10 cellular contexts compared by ENCODE assay signal in genomic region chrX:49799828-49800227, GRCh38. TPM values are rescaled to one million over a fixed set of nuclear protein-coding genes. Genes with fewer than 3 reads are reported as not detected.
"Had no signal": no experiment of that assay in that cellular context is flagged by ENCODE, and none has a peak within 500 bp of the region (broad histone marks: within the 10 kb centered on the region; RNA-seq: fewer than 3 reads in every experiment).

No MANE protein-coding gene starts in this region.

- H3K4me3 ChIP-seq: GM23338, K562 had no signal

- H3K4me1 Mint-ChIP-seq: GM23338, H9 had no signal

- H3K9me3 Mint-ChIP-seq: GM23338 had no signal

- H3K4me2 ChIP-seq: GM23338 had no signal

- ATAC-seq: GM23338, K562 had no signal

- DNase-seq: H9, HCEC 1CT, IMR-90, KG1 had no signal

- H3K27ac Mint-ChIP-seq: GM23338, H9 had no signal

- FAIRE-seq: H1, H54, K562 had no signal

- H3K4me3 Mint-ChIP-seq: GM23338, H9 had no signal

- H3K27ac ChIP-seq: HL-60 had no signal

RNA-seq across cellular contexts. Expression of gene PAGE4, which starts 29.3 kb away (rescaled TPM):
- total RNA-seq: GM23338, H1, HT1080, IMR-90 had no signal
- polyA plus RNA-seq: IMR-90 had no signal
